In the genomic region with DNA sequence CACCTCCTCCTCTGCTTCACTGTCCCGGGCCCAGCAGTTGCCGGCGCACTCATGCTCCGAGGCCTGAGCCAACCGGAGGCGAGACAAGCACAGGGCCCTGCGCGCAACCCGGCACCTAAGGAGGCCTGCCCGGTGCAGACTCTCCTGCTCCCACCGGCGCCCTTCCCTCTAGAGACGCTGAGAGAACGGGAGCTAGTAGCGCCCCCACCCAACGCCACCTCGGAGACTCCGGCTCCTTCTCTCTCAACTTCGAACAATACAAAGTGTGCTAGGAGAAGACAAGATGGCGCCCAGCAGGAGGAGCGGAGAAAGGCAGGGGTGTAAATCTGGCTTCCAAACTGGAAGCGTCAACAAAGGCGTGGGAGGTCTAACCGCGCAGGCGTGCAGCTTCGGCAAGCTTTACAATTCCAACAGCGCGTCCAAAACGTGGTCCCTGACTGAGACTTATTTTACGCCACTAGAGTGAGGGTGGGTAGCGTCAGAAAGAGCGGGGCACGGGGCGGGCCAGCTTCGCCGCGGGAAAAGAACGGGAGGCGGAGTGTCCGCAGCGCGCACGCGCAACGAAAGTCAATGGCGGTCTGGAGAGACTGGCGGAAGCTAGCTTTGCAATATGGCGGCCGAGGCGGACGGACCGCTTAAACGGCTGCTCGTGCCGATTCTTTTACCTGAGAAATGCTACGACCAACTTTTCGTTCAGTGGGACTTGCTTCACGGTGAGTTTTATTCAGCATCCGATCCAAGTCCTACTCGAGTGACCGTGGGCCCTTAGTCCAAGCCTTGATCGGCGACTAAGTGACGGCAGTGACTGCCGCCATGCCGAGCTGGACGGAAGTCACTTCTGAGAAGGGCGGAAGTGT, we compare ENCODE assay signal across 8 cellular contexts. TPM values are rescaled to one million over a fixed set of nuclear protein-coding genes. Genes with fewer than 3 reads are reported as not detected.
A peak's percentile ranks its signal among the peaks of the same experiment; 100 is the strongest.
DNase-seq lines count a peak whose midpoint lies in the region; ATAC-seq lines count a peak whose summit lies in the region.

A gene (plus strand): TSS at position 600 of the 857 bp plus-strand sequence. CDS start 11 bp downstream, at position 611.

- peak within 1 kb of the TSS; percentile 97 for H3K27ac ChIP-seq in CD4-positive, alpha-beta memory T cell (ENCODE audit: low read depth, low read length)
- H3K27ac ChIP-seq in effector memory CD4-positive, alpha-beta T cell (ENCODE audit: insufficient read depth, low read length, poor library complexity, severe bottlenecking) = peak within 1 kb of the TSS; percentile 97

- H3K9me3 ChIP-seq in CD4-positive, alpha-beta memory T cell (ENCODE audit: control insufficient read depth in 1 of 2, low read length in 2 of 2) = no peaks in the 10 kb centered on the region
- no peaks in the 10 kb centered on the region for H3K9me3 ChIP-seq in effector memory CD4-positive, alpha-beta T cell (ENCODE audit: control insufficient read depth, low read length)

- intact Hi-C loops in CD4-positive, alpha-beta memory T cell (cut with micrococcal nuclease) = loop anchor here (1.0 kb wide), 5 partner anchors 11 to 276 kb away; a partner anchor contains a TSS

- H3K4me1 Mint-ChIP-seq in CD4-positive, alpha-beta memory T cell = peaks cover 20 to 65% (median 43%) of the 10 kb centered on the region in 4 donors

- H3K9me3 Mint-ChIP-seq in CD4-positive, alpha-beta memory T cell = peaks cover 0 to 11% (median 0%) of the 10 kb centered on the region in 8 donors

- no peaks in the 10 kb centered on the region for H3K27me3 Mint-ChIP-seq in CD4-positive, alpha-beta memory T cell

- H3K36me3 Mint-ChIP-seq in CD4-positive, alpha-beta memory T cell = peaks cover 9 to 48% of the 10 kb centered on the region in 2 donors

- H3K36me3 ChIP-seq in CD4-positive, alpha-beta memory T cell (ENCODE audit: insufficient read depth, low read length) = peaks cover 22% of the 10 kb centered on the region
- peaks cover 20% of the 10 kb centered on the region for H3K36me3 ChIP-seq in effector memory CD4-positive, alpha-beta T cell (ENCODE audit: control insufficient read depth, insufficient read depth, low read length)

- H3K4me3 ChIP-seq in CD4-positive, alpha-beta memory T cell (ENCODE audit: low read length in 2 of 2) = peak within 1 kb of the TSS; percentile 91 to 92
- peak within 1 kb of the TSS; percentile 89 for H3K4me3 ChIP-seq in effector memory CD4-positive, alpha-beta T cell (ENCODE audit: insufficient read depth, low read depth, low read length, poor library complexity, severe bottlenecking)

- H3K4me3 Mint-ChIP-seq in CD4-positive, alpha-beta memory T cell = peak within 1 kb of the TSS; percentile 99 to 100 (median 100)

- peak; percentile 66 for ATAC-seq in GM19463 (IDR thresholded peaks at IDR 0.05; ENCODE audit: unreplicated experiment)

- POLR2A ChIA-PET in CD4-positive, alpha-beta memory T cell (lab: Charles Lee; ENCODE audit: partially characterized antibody) = interaction anchor here (0.6 to 9.5 kb wide), 42 partner anchors 11 to 581 kb away, joined by 3 to 220 read pairs (median 4); a partner anchor contains a TSS
- POLR2A ChIA-PET in activated CD8-positive, alpha-beta memory T cell treated with anti-CD3 and anti-CD28 coated beads for 36 hours (lab: Charles Lee) = interaction anchor here (0.7 to 2.8 kb wide), 12 partner anchors 9 to 275 kb away, joined by 3 to 41 read pairs (median 5); a partner anchor contains a TSS

- peak; percentile 95 to 97 (median 97) for DNase-seq in CD4-positive, alpha-beta memory T cell
- peak; percentile 87 for DNase-seq in HT-29 (ENCODE audit: low spot score)
- DNase-seq in NOMO-1 (lab: John Stamatoyannopoulos, UW; ENCODE audit: unreplicated experiment in 2 of 2) = peak; percentile 94 to 97
- DNase-seq in effector memory CD4-positive, alpha-beta T cell = peak; percentile 87 to 91 (median 89)
- peak; percentile 97 for DNase-seq in medulla oblongata (ENCODE audit: extremely low spot score)
- DNase-seq in stimulated activated CD8-positive, alpha-beta memory T cell treated with anti-CD3 and anti-CD28 coated beads, Interleukin-12 subunit alpha, Interleukin-12 subunit beta, amount 100 ng/mL, for 1 hour (ENCODE audit: low read depth) = peak; percentile 90

- H3K27ac Mint-ChIP-seq in CD4-positive, alpha-beta memory T cell = peak within 1 kb of the TSS; percentile 99 to 100 (median 100)

- CTCF ChIA-PET in CD4-positive, alpha-beta memory T cell (lab: Charles Lee; ENCODE audit: partially characterized antibody) = interaction anchor here (0.6 to 3.2 kb wide), 8 partner anchors 9 to 228 kb away, joined by 3 to 22 read pairs (median 8); a partner anchor contains a TSS
- CTCF ChIA-PET in activated CD8-positive, alpha-beta memory T cell treated with anti-CD3 and anti-CD28 coated beads for 36 hours (lab: Charles Lee) = interaction anchor here (0.8 to 3.3 kb wide), 10 partner anchors 9 to 233 kb away, joined by 3 to 21 read pairs (median 4); a partner anchor contains a TSS

- no peaks in the 10 kb centered on the region for H3K27me3 ChIP-seq in CD4-positive, alpha-beta memory T cell (ENCODE audit: insufficient read depth, low read length)
- H3K27me3 ChIP-seq in effector memory CD4-positive, alpha-beta T cell (replicated peaks; ENCODE audit: control insufficient read depth, insufficient read depth, low read length, poor library complexity, severe bottlenecking) = no peaks in the 10 kb centered on the region

- H3K4me1 ChIP-seq in CD4-positive, alpha-beta memory T cell (ENCODE audit: insufficient read depth, low read length) = peaks cover 50% of the 10 kb centered on the region
- H3K4me1 ChIP-seq in effector memory CD4-positive, alpha-beta T cell (ENCODE audit: control insufficient read depth, insufficient read depth, low read length, poor library complexity, severe bottlenecking) = peaks cover 24% of the 10 kb centered on the region

RNA-seq across cellular contexts. Expression of the gene that starts here (rescaled TPM):
- 10 to 100 TPM; 23.8 to 25.0 TPM for total RNA-seq in CD4-positive, alpha-beta memory T cell
- 10 to 100 TPM; 41.7 to 50.1 TPM for polyA plus RNA-seq in CD4-positive, alpha-beta memory T cell
- total RNA-seq in HT-29 (2014; rRNA removed; shearing (Covaris generic)) = 79.8 and 81.4 TPM in 2 replicates
- total RNA-seq in activated CD8-positive, alpha-beta memory T cell treated with anti-CD3 and anti-CD28 coated beads for 36 hours = 100 to 1,000 TPM; 105 to 106 TPM

Comparison
In these comparisons a context has a peak if more than half of its experiments do, and no peak if none do; other contexts are left out.
1. Peak in every context shown above with its lines: DNase-seq, ATAC-seq, H3K4me3 ChIP-seq and H3K27ac ChIP-seq.